In the genomic region with DNA sequence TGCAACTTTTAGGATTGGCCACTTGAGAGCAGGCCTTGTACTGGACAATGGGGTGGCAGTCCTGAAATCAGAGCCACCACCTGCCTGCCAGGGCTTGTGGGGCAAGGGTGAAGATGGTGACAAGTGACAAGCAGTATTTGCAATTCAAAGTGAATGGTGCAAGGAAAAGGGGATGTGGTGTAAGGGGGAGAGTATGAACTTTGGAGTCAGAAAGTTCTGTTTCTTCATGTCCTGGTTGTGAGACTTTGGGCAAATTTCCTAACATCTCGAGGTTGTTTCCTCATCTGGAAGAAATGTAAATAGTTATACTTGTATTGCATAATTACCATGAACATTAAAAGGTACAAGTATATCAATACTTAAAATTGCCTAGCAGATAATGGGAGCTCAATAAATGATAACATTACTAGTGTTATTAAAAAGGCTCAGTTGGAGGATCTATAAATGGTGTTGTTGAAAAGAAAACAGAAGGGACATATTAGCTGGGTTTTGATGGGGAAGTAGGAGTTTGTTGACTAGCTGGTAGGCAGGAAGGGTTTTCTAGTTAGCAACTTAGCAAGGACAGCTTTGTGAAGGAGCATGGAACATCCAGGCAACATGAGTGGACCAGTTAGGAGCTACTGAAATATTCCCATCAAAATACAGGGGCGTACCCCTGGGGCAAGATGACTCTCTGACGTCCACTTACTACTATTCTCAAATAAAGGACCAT, we compare ENCODE assay signal across 11 cellular contexts. TPM values are rescaled to one million over a fixed set of nuclear protein-coding genes. Genes with fewer than 3 reads are reported as not detected.
DNase-seq lines count a peak whose midpoint lies in the region; ATAC-seq and TF ChIP-seq lines count a peak whose summit lies in the region.
"Had no signal": no experiment of that assay in that cellular context is flagged by ENCODE, and none has a peak within 500 bp of the region (broad histone marks: within the 10 kb centered on the region; RNA-seq: fewer than 3 reads in every experiment).

No MANE protein-coding gene starts in this region.

- TF ChIP-seq CTCF in AG04449 (IDR thresholded peaks at IDR 0.05; ENCODE audit: insufficient read depth, low read length, missing control alignments) (no peak), mammary epithelial cell (conservative IDR thresholded peaks at IDR 0.05 in 1 of 2, IDR thresholded peaks at IDR 0.05 in 1 of 2; ENCODE audit: extremely low read depth in 1 of 2, insufficient read depth in 1 of 2, low read depth in 1 of 2, low read length in 2 of 2) (no peak), right lobe of liver (IDR thresholded peaks at IDR 0.05) (no peak), esophagus squamous epithelium (IDR thresholded peaks at IDR 0.05) (no peak)

- peak; percentile 40 to 78 (median 50) for ATAC-seq in right lobe of liver

- H3K27ac ChIP-seq in mammary epithelial cell (ENCODE audit: insufficient read depth, low read depth, low read length) (no peak overlapping the region), right lobe of liver (peak overlapping the region; percentile 71 to 93 (median 90)), esophagus squamous epithelium (peak overlapping the region in 2 of 4 donors; percentile 42 to 68)
- H3K27ac ChIP-seq: parathyroid adenoma had no signal

- BruUV-seq in mammary epithelial cell (replicated peaks; lab: Mats Ljungman, UMichigan), result no TSS peak

- CTCF ChIA-PET in AG04449 (lab: Yijun Ruan, JAX), result interaction anchor here (0.8 to 1.9 kb wide), 4 partner anchors 20 to 116 kb away, joined by 3 to 8 read pairs (median 5); no protein-coding TSS in a partner anchor
- CTCF ChIA-PET in mammary epithelial cell (lab: Charles Lee; ENCODE audit: low non-redundant PET), result no interaction called here

- intact Hi-C loops in mammary epithelial cell (cut with micrococcal nuclease) (no loop called here), right lobe of liver (cut with DNase I) (no loop called here), esophagus squamous epithelium (cut with DNase I) (no loop called here)

- peak; percentile 26 for DNase-seq in AG04449 (ENCODE audit: low read depth, low spot score)
- peak; percentile 76 to 82 for DNase-seq in Kasumi-1 (lab: John Stamatoyannopoulos, UW)
- DNase-seq in mammary epithelial cell, result no peak
- DNase-seq in right lobe of liver, result peak; percentile 60 to 87 (median 86)
- DNase-seq in activated CD4-positive, CD25-positive, alpha-beta regulatory T cell treated with anti-CD3 and anti-CD28 coated beads, Interleukin-2, amount 50 U/mL, for 72 hours, result no peak
- DNase-seq in GOT3 (lab: John Stamatoyannopoulos, UW), result no peak
- no peak for DNase-seq in NCI-H1092 treated with DMSO at 0.1 percent for 48 hours (lab: John Stamatoyannopoulos, UW)
- no peak for DNase-seq in esophagus squamous epithelium (lab: John Stamatoyannopoulos, UW)
- DNase-seq: activated T-cell treated with anti-CD3 and anti-CD28 coated beads, Interleukin-2, amount 50 U/mL, for 24 hours; cortex of kidney had no signal

- dilution Hi-C loops in mammary epithelial cell (cut with HindIII; ENCODE audit: low sequenced_read_pairs), result loop anchor here (25.0 kb wide), 1 partner anchor 98 kb away; no protein-coding TSS in a partner anchor

- no peak overlapping the region for H3K9ac ChIP-seq in mammary epithelial cell (ENCODE audit: insufficient read depth, low read length)
- H3K9ac ChIP-seq: parathyroid adenoma had no signal

- peak overlapping the region; percentile 36 for H2AFZ ChIP-seq in mammary epithelial cell (ENCODE audit: low read depth, low read length)
- H2AFZ ChIP-seq: parathyroid adenoma had no signal

- H3K4me1 ChIP-seq in mammary epithelial cell (ENCODE audit: insufficient read depth, low read length), result no peaks in the 10 kb centered on the region
- H3K4me1 ChIP-seq in right lobe of liver, result peaks cover 0 to 59% (median 20%) of the 10 kb centered on the region in 4 donors
- H3K4me1 ChIP-seq in esophagus squamous epithelium, result peaks cover 0 to 9% (median 4%) of the 10 kb centered on the region in 3 donors
- H3K4me1 ChIP-seq: parathyroid adenoma had no signal

- TF ChIP-seq POLR2A in right lobe of liver (IDR thresholded peaks at IDR 0.05) (no peak), esophagus squamous epithelium (IDR thresholded peaks at IDR 0.05) (no peak)

- H3K4me3 ChIP-seq in AG04449 (ENCODE audit: low read depth, low read length) (no peak overlapping the region), mammary epithelial cell (replicated peaks in 1 of 3; ENCODE audit: insufficient read depth in 1 of 3, low read depth in 2 of 3, low read length in 3 of 3) (no peak overlapping the region), right lobe of liver (no peak overlapping the region), esophagus squamous epithelium (no peak overlapping the region)

- H3K79me2 ChIP-seq in mammary epithelial cell (ENCODE audit: insufficient read depth, low read length), result no peaks in the 10 kb centered on the region
- H3K79me2 ChIP-seq: parathyroid adenoma had no signal

- H3K36me3 ChIP-seq in mammary epithelial cell (ENCODE audit: insufficient read depth, low read length) (no peaks in the 10 kb centered on the region), right lobe of liver (no peaks in the 10 kb centered on the region), esophagus squamous epithelium (no peaks in the 10 kb centered on the region)

- in situ Hi-C loops in mammary epithelial cell (cut with MboI; ENCODE audit: low sequenced_read_pairs in 2 of 2), result no loop called here

- no peaks in the 10 kb centered on the region for H4K20me1 ChIP-seq in mammary epithelial cell (ENCODE audit: insufficient read depth, low read length)

- no peaks in the 10 kb centered on the region for H3K27me3 ChIP-seq in mammary epithelial cell (ENCODE audit: insufficient read depth, low read length)
- no peaks in the 10 kb centered on the region for H3K27me3 ChIP-seq in right lobe of liver
- no peaks in the 10 kb centered on the region for H3K27me3 ChIP-seq in esophagus squamous epithelium

- POLR2A ChIA-PET in AG04449 (lab: Yijun Ruan, JAX), result no interaction called here

- H3K4me2 ChIP-seq in mammary epithelial cell (ENCODE audit: insufficient read depth, low read depth, low read length), result no peak overlapping the region

- WGBS in mammary epithelial cell (ENCODE audit: low coverage, missing lambda C conversion rate), result 33% methylated on average over 3 of the region's 3 CpGs
- 57% methylated on average over 3 of the region's 3 CpGs for WGBS in right lobe of liver (ENCODE audit: insufficient coverage, low coverage, low lambda C conversion rate, missing lambda C conversion rate)
- WGBS in esophagus squamous epithelium, 2 donors, result 61 to 62% methylated on average over 3 of the region's 3 CpGs

- no peaks in the 10 kb centered on the region for H3K9me3 ChIP-seq in mammary epithelial cell (replicated peaks; ENCODE audit: insufficient read depth, low read length)
- H3K9me3 ChIP-seq in right lobe of liver, result no peaks in the 10 kb centered on the region
- no peaks in the 10 kb centered on the region for H3K9me3 ChIP-seq in esophagus squamous epithelium

RNA-seq across cellular contexts. Expression of gene MEGF9, which starts 21.3 kb away (rescaled TPM):
- 10 to 100 TPM; 10.9 to 31.5 TPM for total RNA-seq in mammary epithelial cell
- polyA plus RNA-seq in mammary epithelial cell, result 4.8 TPM
- 9.0 TPM for polyA minus RNA-seq in mammary epithelial cell
- total RNA-seq in right lobe of liver, result 10 to 100 TPM; 26.8 to 49.0 (median 38.2) TPM
- total RNA-seq in esophagus squamous epithelium, result 10 to 100 TPM; 16.2 to 20.8 (median 18.0) TPM

RNA-seq across cellular contexts. Expression of gene FBXW2, which starts 57.6 kb away (rescaled TPM):
- total RNA-seq in mammary epithelial cell (10 to 100 TPM; 39.3 to 70.1 TPM), right lobe of liver (10 to 100 TPM; 26.5 to 42.5 (median 35.6) TPM), esophagus squamous epithelium (10 to 100 TPM; 23.1 to 41.6 (median 31.7) TPM)
- 38.5 TPM for polyA plus RNA-seq in mammary epithelial cell
- 80.3 TPM for polyA minus RNA-seq in mammary epithelial cell

Comparison
In these comparisons a context has a peak if more than half of its experiments do, and no peak if none do; other contexts are left out.
1. DNase-seq: peak in AG04449 (single experiment), Kasumi-1 (2 of 2) and right lobe of liver (3 of 3); none in mammary epithelial cell (single experiment), activated CD4-positive, CD25-positive, alpha-beta regulatory T cell treated with anti-CD3 and anti-CD28 coated beads, Interleukin-2, amount 50 U/mL, for 72 hours (single experiment), GOT3 (single experiment), NCI-H1092 treated with DMSO at 0.1 percent for 48 hours (single experiment) and esophagus squamous epithelium (single experiment).